Comparison of ENCODE assay signal across 1 cellular context in the genomic region with DNA sequence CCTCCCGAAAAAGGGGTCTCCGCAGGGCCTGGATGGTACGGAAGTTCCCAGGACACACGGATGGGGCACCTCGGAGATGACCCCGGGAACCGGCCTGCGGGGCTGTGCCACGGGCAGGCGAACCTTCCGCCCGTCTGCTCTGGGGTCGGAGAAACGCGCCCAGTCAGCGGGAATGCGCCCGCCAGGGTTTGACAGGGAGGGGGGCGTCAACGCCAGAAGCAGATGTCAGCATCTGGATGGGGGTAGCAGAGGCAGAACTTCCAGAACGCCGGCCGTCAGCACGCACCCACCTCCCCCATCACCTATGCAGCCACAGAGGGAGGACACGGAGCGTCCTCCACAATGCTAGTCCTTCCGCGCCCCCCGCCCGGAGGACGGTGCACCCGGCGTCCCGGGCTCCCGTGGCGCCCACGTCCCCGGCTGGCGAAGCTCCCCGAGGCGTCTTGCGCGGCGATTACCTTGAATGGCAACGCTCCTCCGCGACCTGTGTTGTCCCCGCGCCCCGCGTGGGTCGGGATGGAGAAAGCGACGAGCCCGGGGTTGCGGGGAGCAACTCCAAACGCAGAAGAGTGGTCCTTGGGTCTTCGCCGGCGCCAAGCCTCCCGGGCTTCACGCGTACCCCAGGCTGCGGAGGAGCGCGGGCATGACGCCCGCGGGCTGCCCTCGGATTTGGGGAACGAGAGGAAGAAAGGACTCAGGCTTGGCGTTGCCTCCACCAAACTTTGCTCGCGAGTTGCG.
TF ChIP-seq lines count a peak whose summit lies in the region.

No MANE protein-coding gene starts in this region.

TF ChIP-seq in HEK293, 187 proteins besides CTCF, POLR2A, EP300 and RAD21 (continued from another document):
- TF ChIP-seq KLF7 (tag by site-specific recombination; IDR thresholded peaks at IDR 0.05; ENCODE audit: borderline replicate concordance) (no peak), ZNF274 (IDR thresholded peaks at IDR 0.05; ENCODE audit: low read length) (no peak), ZNF274 (tag by site-specific recombination; IDR thresholded peaks at IDR 0.05; ENCODE audit: borderline replicate concordance) (no peak), ZNF830 (tag by site-specific recombination; IDR thresholded peaks at IDR 0.05; ENCODE audit: low read depth) (no peak), ZNF174 (tag by site-specific recombination; IDR thresholded peaks at IDR 0.05) (no peak), SP3 (tag by site-specific recombination; IDR thresholded peaks at IDR 0.05) (no peak), SP7 (tag by site-specific recombination; IDR thresholded peaks at IDR 0.05) (peak; percentile 36; the same call in 1 of the 2 replicates), BCL11A (tag by site-specific recombination; IDR thresholded peaks at IDR 0.05; ENCODE audit: low read depth) (no peak), ZNF211 (tag by site-specific recombination; IDR thresholded peaks at IDR 0.05; ENCODE audit: low read depth) (no peak), ZNF366 (tag by site-specific recombination; conservative IDR thresholded peaks at IDR 0.05) (peak; percentile 47), KLF9 (tag by site-specific recombination; IDR thresholded peaks at IDR 0.05; ENCODE audit: low read depth) (peak; percentile 76), ZNF660 (tag by site-specific recombination; IDR thresholded peaks at IDR 0.05) (no peak), ZNF654 (tag by site-specific recombination; IDR thresholded peaks at IDR 0.05; ENCODE audit: low read depth) (no peak), MYNN (tag by site-specific recombination; IDR thresholded peaks at IDR 0.05; ENCODE audit: borderline replicate concordance) (no peak), ZNF132 (tag by site-specific recombination; IDR thresholded peaks at IDR 0.05; ENCODE audit: borderline replicate concordance) (no peak), ZNF623 (tag by site-specific recombination; IDR thresholded peaks at IDR 0.05) (no peak)
- TF ChIP-seq, protein P1, sequence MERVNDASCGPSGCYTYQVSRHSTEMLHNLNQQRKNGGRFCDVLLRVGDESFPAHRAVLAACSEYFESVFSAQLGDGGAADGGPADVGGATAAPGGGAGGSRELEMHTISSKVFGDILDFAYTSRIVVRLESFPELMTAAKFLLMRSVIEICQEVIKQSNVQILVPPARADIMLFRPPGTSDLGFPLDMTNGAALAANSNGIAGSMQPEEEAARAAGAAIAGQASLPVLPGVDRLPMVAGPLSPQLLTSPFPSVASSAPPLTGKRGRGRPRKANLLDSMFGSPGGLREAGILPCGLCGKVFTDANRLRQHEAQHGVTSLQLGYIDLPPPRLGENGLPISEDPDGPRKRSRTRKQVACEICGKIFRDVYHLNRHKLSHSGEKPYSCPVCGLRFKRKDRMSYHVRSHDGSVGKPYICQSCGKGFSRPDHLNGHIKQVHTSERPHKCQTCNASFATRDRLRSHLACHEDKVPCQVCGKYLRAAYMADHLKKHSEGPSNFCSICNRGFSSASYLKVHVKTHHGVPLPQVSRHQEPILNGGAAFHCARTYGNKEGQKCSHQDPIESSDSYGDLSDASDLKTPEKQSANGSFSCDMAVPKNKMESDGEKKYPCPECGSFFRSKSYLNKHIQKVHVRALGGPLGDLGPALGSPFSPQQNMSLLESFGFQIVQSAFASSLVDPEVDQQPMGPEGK (tag by site-specific recombination; IDR thresholded peaks at IDR 0.05) = peak; percentile 67
- TF ChIP-seq, protein P2, sequence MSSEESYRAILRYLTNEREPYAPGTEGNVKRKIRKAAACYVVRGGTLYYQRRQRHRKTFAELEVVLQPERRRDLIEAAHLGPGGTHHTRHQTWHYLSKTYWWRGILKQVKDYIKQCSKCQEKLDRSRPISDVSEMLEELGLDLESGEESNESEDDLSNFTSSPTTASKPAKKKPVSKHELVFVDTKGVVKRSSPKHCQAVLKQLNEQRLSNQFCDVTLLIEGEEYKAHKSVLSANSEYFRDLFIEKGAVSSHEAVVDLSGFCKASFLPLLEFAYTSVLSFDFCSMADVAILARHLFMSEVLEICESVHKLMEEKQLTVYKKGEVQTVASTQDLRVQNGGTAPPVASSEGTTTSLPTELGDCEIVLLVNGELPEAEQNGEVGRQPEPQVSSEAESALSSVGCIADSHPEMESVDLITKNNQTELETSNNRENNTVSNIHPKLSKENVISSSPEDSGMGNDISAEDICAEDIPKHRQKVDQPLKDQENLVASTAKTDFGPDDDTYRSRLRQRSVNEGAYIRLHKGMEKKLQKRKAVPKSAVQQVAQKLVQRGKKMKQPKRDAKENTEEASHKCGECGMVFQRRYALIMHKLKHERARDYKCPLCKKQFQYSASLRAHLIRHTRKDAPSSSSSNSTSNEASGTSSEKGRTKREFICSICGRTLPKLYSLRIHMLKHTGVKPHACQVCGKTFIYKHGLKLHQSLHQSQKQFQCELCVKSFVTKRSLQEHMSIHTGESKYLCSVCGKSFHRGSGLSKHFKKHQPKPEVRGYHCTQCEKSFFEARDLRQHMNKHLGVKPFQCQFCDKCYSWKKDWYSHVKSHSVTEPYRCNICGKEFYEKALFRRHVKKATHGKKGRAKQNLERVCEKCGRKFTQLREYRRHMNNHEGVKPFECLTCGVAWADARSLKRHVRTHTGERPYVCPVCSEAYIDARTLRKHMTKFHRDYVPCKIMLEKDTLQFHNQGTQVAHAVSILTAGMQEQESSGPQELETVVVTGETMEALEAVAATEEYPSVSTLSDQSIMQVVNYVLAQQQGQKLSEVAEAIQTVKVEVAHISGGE (tag by site-specific recombination; conservative IDR thresholded peaks at IDR 0.05; ENCODE audit: low read depth) = no peak; the same call in 1 of the 2 replicates
- TF ChIP-seq, protein P3, sequence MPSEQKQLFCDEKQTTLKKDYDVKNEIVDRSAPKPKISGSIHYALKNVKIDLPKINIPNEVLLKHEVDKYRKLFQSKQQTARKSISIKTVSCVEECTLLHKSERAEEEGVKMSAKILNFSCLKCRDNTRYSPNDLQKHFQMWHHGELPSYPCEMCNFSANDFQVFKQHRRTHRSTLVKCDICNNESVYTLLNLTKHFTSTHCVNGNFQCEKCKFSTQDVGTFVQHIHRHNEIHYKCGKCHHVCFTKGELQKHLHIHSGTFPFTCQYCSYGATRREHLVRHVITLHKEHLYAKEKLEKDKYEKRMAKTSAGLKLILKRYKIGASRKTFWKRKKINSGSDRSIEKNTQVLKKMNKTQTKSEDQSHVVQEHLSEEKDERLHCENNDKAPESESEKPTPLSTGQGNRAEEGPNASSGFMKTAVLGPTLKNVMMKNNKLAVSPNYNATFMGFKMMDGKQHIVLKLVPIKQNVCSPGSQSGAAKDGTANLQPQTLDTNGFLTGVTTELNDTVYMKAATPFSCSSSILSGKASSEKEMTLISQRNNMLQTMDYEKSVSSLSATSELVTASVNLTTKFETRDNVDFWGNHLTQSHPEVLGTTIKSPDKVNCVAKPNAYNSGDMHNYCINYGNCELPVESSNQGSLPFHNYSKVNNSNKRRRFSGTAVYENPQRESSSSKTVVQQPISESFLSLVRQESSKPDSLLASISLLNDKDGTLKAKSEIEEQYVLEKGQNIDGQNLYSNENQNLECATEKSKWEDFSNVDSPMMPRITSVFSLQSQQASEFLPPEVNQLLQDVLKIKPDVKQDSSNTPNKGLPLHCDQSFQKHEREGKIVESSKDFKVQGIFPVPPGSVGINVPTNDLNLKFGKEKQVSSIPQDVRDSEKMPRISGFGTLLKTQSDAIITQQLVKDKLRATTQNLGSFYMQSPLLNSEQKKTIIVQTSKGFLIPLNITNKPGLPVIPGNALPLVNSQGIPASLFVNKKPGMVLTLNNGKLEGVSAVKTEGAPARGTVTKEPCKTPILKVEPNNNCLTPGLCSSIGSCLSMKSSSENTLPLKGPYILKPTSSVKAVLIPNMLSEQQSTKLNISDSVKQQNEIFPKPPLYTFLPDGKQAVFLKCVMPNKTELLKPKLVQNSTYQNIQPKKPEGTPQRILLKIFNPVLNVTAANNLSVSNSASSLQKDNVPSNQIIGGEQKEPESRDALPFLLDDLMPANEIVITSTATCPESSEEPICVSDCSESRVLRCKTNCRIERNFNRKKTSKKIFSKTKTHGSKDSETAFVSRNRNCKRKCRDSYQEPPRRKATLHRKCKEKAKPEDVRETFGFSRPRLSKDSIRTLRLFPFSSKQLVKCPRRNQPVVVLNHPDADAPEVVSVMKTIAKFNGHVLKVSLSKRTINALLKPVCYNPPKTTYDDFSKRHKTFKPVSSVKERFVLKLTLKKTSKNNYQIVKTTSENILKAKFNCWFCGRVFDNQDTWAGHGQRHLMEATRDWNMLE (tag by site-specific recombination; conservative IDR thresholded peaks at IDR 0.05; ENCODE audit: low read depth) = no peak
TF ChIP-seq in HEK293: peak in this region for 28.
